In the genomic region with DNA sequence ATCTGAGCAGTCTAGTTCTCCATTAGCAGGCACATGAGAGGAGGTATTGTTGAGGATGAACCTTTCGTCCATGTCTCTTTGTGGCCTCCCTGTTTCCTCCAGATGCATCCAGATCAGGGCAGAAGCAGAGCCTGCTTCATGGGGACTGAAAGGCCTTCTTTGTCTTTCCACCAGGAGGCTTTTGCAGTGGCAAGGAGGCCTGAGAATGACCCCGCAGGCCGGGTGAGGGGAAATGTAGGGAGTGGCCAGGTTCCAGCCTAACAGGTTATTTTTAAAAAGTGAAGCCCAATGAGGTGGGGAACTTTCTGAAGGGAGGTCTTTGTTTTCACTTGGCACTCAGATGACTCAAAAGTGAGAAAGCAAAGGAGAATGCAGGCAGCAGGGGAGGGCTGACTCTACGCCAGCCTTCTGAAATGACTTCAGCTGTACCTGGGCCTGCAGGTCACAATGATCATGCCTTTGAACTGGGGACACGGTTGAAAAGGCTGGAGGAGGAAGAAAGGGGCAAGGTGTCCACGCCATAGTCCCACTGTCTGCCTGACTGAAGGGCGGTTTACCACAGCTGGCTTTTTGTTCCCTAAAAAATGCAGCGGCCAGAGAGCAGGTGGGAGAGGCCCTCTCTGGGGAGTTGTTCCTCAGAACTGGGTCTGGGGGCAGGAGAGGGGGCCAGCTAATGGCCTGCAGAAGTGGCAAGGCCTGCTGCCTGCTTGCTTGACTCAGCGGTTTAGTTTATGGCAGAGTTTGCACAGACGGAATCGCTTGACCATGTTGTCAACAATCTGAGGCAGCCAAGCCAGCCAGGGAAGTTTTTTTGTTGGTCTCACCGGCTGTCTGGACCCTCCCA, we compare ENCODE assay signal across 7 cellular contexts. TPM values are rescaled to one million over a fixed set of nuclear protein-coding genes. Genes with fewer than 3 reads are reported as not detected.
DNase-seq lines count a peak whose midpoint lies in the region; ATAC-seq and TF ChIP-seq lines count a peak whose summit lies in the region.

No MANE protein-coding gene starts in this region.

- peak overlapping the region; percentile 52 for H3K4me3 Mint-ChIP-seq in activated CD8-positive, alpha-beta memory T cell treated with anti-CD3 and anti-CD28 coated beads, Interleukin-2, amount 10 ng/mL, durations not matched to agents 7 days and 5 days
- peak overlapping the region; percentile 52 for H3K4me3 Mint-ChIP-seq in stimulated activated effector memory CD8-positive, alpha-beta T cell treated with anti-CD3 and anti-CD28 coated beads, Interleukin-12 subunit alpha, Interleukin-12 subunit beta, amount 100 ng/mL, for 72 hours

- H3K27ac Mint-ChIP-seq in activated CD8-positive, alpha-beta memory T cell treated with anti-CD3 and anti-CD28 coated beads, Interleukin-2, amount 10 ng/mL, durations not matched to agents 7 days and 5 days: peak overlapping the region; percentile 92
- peak overlapping the region; percentile 84 for H3K27ac Mint-ChIP-seq in stimulated activated effector memory CD8-positive, alpha-beta T cell treated with anti-CD3 and anti-CD28 coated beads, Interleukin-12 subunit alpha, Interleukin-12 subunit beta, amount 100 ng/mL, for 72 hours

- ATAC-seq in GM21423 (IDR thresholded peaks at IDR 0.05; ENCODE audit: unreplicated experiment): peak; percentile 75
- peak; percentile 51 for ATAC-seq in activated CD8-positive, alpha-beta memory T cell treated with anti-CD3 and anti-CD28 coated beads, Interleukin-2, amount 10 ng/mL, durations not matched to agents 7 days and 5 days
- ATAC-seq in stimulated activated effector memory CD8-positive, alpha-beta T cell treated with anti-CD3 and anti-CD28 coated beads, Interleukin-12 subunit alpha, Interleukin-12 subunit beta, amount 100 ng/mL, for 72 hours: peak; percentile 83

- peak overlapping the region; percentile 37 for H3K9ac ChIP-seq in iPS-15b (ENCODE audit: low read depth, low read length)

- H3K4me3 ChIP-seq in HL-60 (replicated peaks; ENCODE audit: insufficient read depth, low read length): no peak overlapping the region
- no peak overlapping the region for H3K4me3 ChIP-seq in iPS-15b (ENCODE audit: low read depth, low read length)

- no peaks in the 10 kb centered on the region for H3K9me3 Mint-ChIP-seq in activated CD8-positive, alpha-beta memory T cell treated with anti-CD3 and anti-CD28 coated beads, Interleukin-2, amount 10 ng/mL, durations not matched to agents 7 days and 5 days (ENCODE audit: low read depth)
- H3K9me3 Mint-ChIP-seq in stimulated activated effector memory CD8-positive, alpha-beta T cell treated with anti-CD3 and anti-CD28 coated beads, Interleukin-12 subunit alpha, Interleukin-12 subunit beta, amount 100 ng/mL, for 72 hours: no peaks in the 10 kb centered on the region

- H3K4me1 ChIP-seq in iPS-15b (ENCODE audit: control insufficient read depth, insufficient read depth, low read length): peaks cover 8% of the 10 kb centered on the region

- DNase-seq in HL-60 (ENCODE audit: low read depth in 1 of 2, low spot score in 1 of 2): peak in 1 of 2 experiments; percentile 84
- peak; percentile 65 for DNase-seq in activated CD8-positive, alpha-beta memory T cell treated with anti-CD3 and anti-CD28 coated beads, Interleukin-2, amount 10 ng/mL, durations not matched to agents 7 days and 5 days
- no peak for DNase-seq in stimulated activated effector memory CD8-positive, alpha-beta T cell treated with anti-CD3 and anti-CD28 coated beads, Interleukin-12 subunit alpha, Interleukin-12 subunit beta, amount 100 ng/mL, for 72 hours (ENCODE audit: low spot score in 2 of 2)
- no peak for DNase-seq in OCI-M1 (lab: John Stamatoyannopoulos, UW)

- H3K36me3 Mint-ChIP-seq in activated CD8-positive, alpha-beta memory T cell treated with anti-CD3 and anti-CD28 coated beads, Interleukin-2, amount 10 ng/mL, durations not matched to agents 7 days and 5 days: peaks cover 14% of the 10 kb centered on the region
- H3K36me3 Mint-ChIP-seq in stimulated activated effector memory CD8-positive, alpha-beta T cell treated with anti-CD3 and anti-CD28 coated beads, Interleukin-12 subunit alpha, Interleukin-12 subunit beta, amount 100 ng/mL, for 72 hours: no peaks in the 10 kb centered on the region

- CTCF ChIA-PET in activated CD8-positive, alpha-beta memory T cell treated with anti-CD3 and anti-CD28 coated beads, Interleukin-2, amount 10 ng/mL, durations not matched to agents 7 days and 5 days (lab: Charles Lee): interaction anchor here (0.9 to 5.7 kb wide), 6 partner anchors 8 to 47 kb away, joined by 3 to 40 read pairs (median 6); no protein-coding TSS in a partner anchor

- H3K36me3 ChIP-seq in iPS-15b (ENCODE audit: control insufficient read depth, insufficient read depth, low read length): no peaks in the 10 kb centered on the region

- peak overlapping the region; percentile 90 for H3K27ac ChIP-seq in HL-60 (replicated peaks)

- H3K27me3 Mint-ChIP-seq in activated CD8-positive, alpha-beta memory T cell treated with anti-CD3 and anti-CD28 coated beads, Interleukin-2, amount 10 ng/mL, durations not matched to agents 7 days and 5 days: no peaks in the 10 kb centered on the region

- TF ChIP-seq CTCF in GM12873 (IDR thresholded peaks at IDR 0.05; ENCODE audit: insufficient read depth, low read depth, low read length, missing control alignments) (peak; percentile 29), HL-60 (IDR thresholded peaks at IDR 0.05; ENCODE audit: insufficient read depth, low read length) (no peak)

- no peaks in the 10 kb centered on the region for H3K9me3 ChIP-seq in iPS-15b (ENCODE audit: control insufficient read depth, insufficient read depth, low read length)

- no peaks in the 10 kb centered on the region for H3K27me3 ChIP-seq in HL-60 (ENCODE audit: insufficient read depth, poor library complexity, severe bottlenecking)
- H3K27me3 ChIP-seq in iPS-15b (ENCODE audit: control insufficient read depth, insufficient read depth, low read length): no peaks in the 10 kb centered on the region

- peaks cover 87% of the 10 kb centered on the region for H3K4me1 Mint-ChIP-seq in activated CD8-positive, alpha-beta memory T cell treated with anti-CD3 and anti-CD28 coated beads, Interleukin-2, amount 10 ng/mL, durations not matched to agents 7 days and 5 days
- H3K4me1 Mint-ChIP-seq in stimulated activated effector memory CD8-positive, alpha-beta T cell treated with anti-CD3 and anti-CD28 coated beads, Interleukin-12 subunit alpha, Interleukin-12 subunit beta, amount 100 ng/mL, for 72 hours: peaks cover 64% of the 10 kb centered on the region

RNA-seq across cellular contexts. Expression of a gene that starts 28.7 kb away (rescaled TPM):
- total RNA-seq in activated CD8-positive, alpha-beta memory T cell treated with anti-CD3 and anti-CD28 coated beads, Interleukin-2, amount 10 ng/mL, durations not matched to agents 7 days and 5 days: 10 to 100 TPM; 42.6 to 49.8 TPM
